8 cellular contexts compared by ENCODE assay signal in genomic region chr16:19696312-19696711, GRCh38. TPM values are rescaled to one million over a fixed set of nuclear protein-coding genes. Genes with fewer than 3 reads are reported as not detected.
DNase-seq lines count a peak whose midpoint lies in the region; ATAC-seq and TF ChIP-seq lines count a peak whose summit lies in the region.

No MANE protein-coding gene starts in this region.

- TF ChIP-seq CTCF in brain (conservative IDR thresholded peaks at IDR 0.05), result no peak

- H3K4me1 Mint-ChIP-seq in brain, result peaks cover 31% of the 10 kb centered on the region

- H3K27me3 Mint-ChIP-seq in brain, result no peaks in the 10 kb centered on the region

- DNase-seq in activated gamma-delta T cell treated with Interleukin-2 at 50 U/mL for 16 hours (peak; percentile 51), activated gamma-delta T cell (lab: John Stamatoyannopoulos, UW) (no peak), T-helper 1 cell (peak in 4 of 5 donors; percentile 16 to 59 (median 27)), kidney glomerular epithelial cell (lab: John Stamatoyannopoulos, UW) (peak; percentile 9), SKM-1 treated with dmso at 0.1 percent for 144 hours (lab: John Stamatoyannopoulos, UW; ENCODE audit: unreplicated experiment) (no peak)
- DNase-seq in stimulated activated CD8-positive, alpha-beta memory T cell treated with anti-CD3 and anti-CD28 coated beads, Interleukin-4, amount 100 ng/mL, for 48 hours, result peak; percentile 47

- H3K9me3 Mint-ChIP-seq in brain, result no peaks in the 10 kb centered on the region

- peak overlapping the region in 4 of 5 experiments; percentile 84 to 97 (median 94) for H3K27ac Mint-ChIP-seq in brain

- H3K4me3 Mint-ChIP-seq in brain, result peak overlapping the region in 4 of 5 experiments; percentile 8 to 75 (median 46)

- no peak for ATAC-seq in GM18861 (IDR thresholded peaks at IDR 0.05; ENCODE audit: unreplicated experiment)

- H3K36me3 Mint-ChIP-seq in brain, result peaks cover 82% of the 10 kb centered on the region

RNA-seq across cellular contexts. Expression of gene KNOP1, which starts 21.7 kb away (rescaled TPM):
- 39.5 TPM for polyA plus RNA-seq in brain (ENCODE audit: insufficient read depth, low read depth, low replicate concordance)

RNA-seq across cellular contexts. Expression of gene IQCK, which starts 21.8 kb away (rescaled TPM):
- polyA plus RNA-seq in brain (ENCODE audit: insufficient read depth, low read depth, low replicate concordance), result 52.4 TPM

Comparison
In these comparisons a context has a peak if more than half of its experiments do, and no peak if none do; other contexts are left out.
1. DNase-seq: peak in activated gamma-delta T cell treated with Interleukin-2 at 50 U/mL for 16 hours (single experiment), T-helper 1 cell (4 of 5), kidney glomerular epithelial cell (single experiment) and stimulated activated CD8-positive, alpha-beta memory T cell treated with anti-CD3 and anti-CD28 coated beads, Interleukin-4, amount 100 ng/mL, for 48 hours (single experiment); none in activated gamma-delta T cell (single experiment) and SKM-1 treated with dmso at 0.1 percent for 144 hours (single experiment).